Comparison of ENCODE assay signal across 18 cellular contexts in genomic region chr15:66067687-66068086, GRCh38.
DNase-seq lines count a peak whose midpoint lies in the region; ATAC-seq and TF ChIP-seq lines count a peak whose summit lies in the region.
"Had no signal": no experiment of that assay in that cellular context is flagged by ENCODE, and none has a peak within 500 bp of the region (broad histone marks: within the 10 kb centered on the region; RNA-seq: fewer than 3 reads in every experiment).

No MANE protein-coding gene starts in this region.

- POLR2A ChIA-PET in WTC11 (lab: Charles Lee) = interaction anchor here (1.0 kb wide), 1 partner anchor 151 kb away, joined by 4 read pairs; no protein-coding TSS in a partner anchor

- CTCF ChIA-PET in WTC11 (lab: Charles Lee) = interaction anchor here (1.1 to 4.2 kb wide), 8 partner anchors 12 to 205 kb away, joined by 3 to 35 read pairs (median 5); no protein-coding TSS in a partner anchor

- H3K4me3 Mint-ChIP-seq in WTC11 (peak overlapping the region; percentile 10; the same call in 1 of the 2 replicates), neural progenitor cell (no peak overlapping the region)
- H3K4me3 Mint-ChIP-seq: CD4-positive, CD25-positive, alpha-beta regulatory T cell had no signal

- H3K36me3 ChIP-seq in HAP-1 (replicated peaks) (no peaks in the 10 kb centered on the region), iPS-20b (ENCODE audit: insufficient read depth, low read depth, low read length) (no peaks in the 10 kb centered on the region), neural progenitor cell (no peaks in the 10 kb centered on the region)

- no peak for TF ChIP-seq CTCF in WTC11 (IDR thresholded peaks at IDR 0.05)
- no peak for TF ChIP-seq CTCF in neural progenitor cell (IDR thresholded peaks at IDR 0.05)

- H3K9ac ChIP-seq in iPS-20b (ENCODE audit: low read depth, low read length) = peak overlapping the region; percentile 14; the same call in 1 of the 2 replicates
- no peak overlapping the region for H3K9ac ChIP-seq in neural progenitor cell

- no peaks in the 10 kb centered on the region for H3K79me2 ChIP-seq in neural progenitor cell (ENCODE audit: low read depth)

- H3K27me3 ChIP-seq in HAP-1 (ENCODE audit: low read depth) (peaks cover 60% of the 10 kb centered on the region), iPS-20b (ENCODE audit: insufficient read depth, low read length) (no peaks in the 10 kb centered on the region), neural progenitor cell (no peaks in the 10 kb centered on the region)

- peaks cover 12% of the 10 kb centered on the region for H3F3A ChIP-seq in neural progenitor cell (ENCODE audit: low read depth)

- H3K27ac ChIP-seq in iPS-20b (ENCODE audit: low read length) = no peak overlapping the region
- no peak overlapping the region for H3K27ac ChIP-seq in neural progenitor cell
- H3K27ac ChIP-seq: SK-N-MC had no signal

- H3K27me3 Mint-ChIP-seq in WTC11 (ENCODE audit: low read depth) (no peaks in the 10 kb centered on the region), neural progenitor cell (ENCODE audit: insufficient read depth, low read depth) (peaks cover 3% of the 10 kb centered on the region)

- DNase-seq in HAP-1 (ENCODE audit: low spot score in 2 of 2) (peak; percentile 76 to 94), WTC11 (ENCODE audit: low spot score) (peak; percentile 42), neural progenitor cell (ENCODE audit: low spot score) (peak; percentile 67), mucosa of gallbladder (ENCODE audit: low spot score) (no peak)
- DNase-seq: CD4-positive, CD25-positive, alpha-beta regulatory T cell; EL; NCI-H1092; NCI-H146; NCI-H2081; NCI-H510A; NCI-H774; Right ventricle myocardium superior had no signal

- in situ Hi-C loops in HAP-1 (cut with MboI; ENCODE audit: low sequenced_read_pairs) = no loop called here

- H3K27ac Mint-ChIP-seq in WTC11 (peak overlapping the region; percentile 72), neural progenitor cell (no peak overlapping the region)
- H3K27ac Mint-ChIP-seq: CD4-positive, CD25-positive, alpha-beta regulatory T cell had no signal

- ATAC-seq in WTC11 (peak; percentile 94), HG02798 (IDR thresholded peaks at IDR 0.05; ENCODE audit: poor library complexity, unreplicated experiment) (no peak), HG02610 (IDR thresholded peaks at IDR 0.05; ENCODE audit: unreplicated experiment) (no peak)
- ATAC-seq: HCT116, Panc1 had no signal

- H3K4me2 ChIP-seq in neural progenitor cell = peak overlapping the region; percentile 22

- no peak overlapping the region for H2AFZ ChIP-seq in neural progenitor cell (replicated peaks)

- H3K9me3 Mint-ChIP-seq in WTC11 (peaks cover 2% of the 10 kb centered on the region), neural progenitor cell (no peaks in the 10 kb centered on the region)
- H3K9me3 Mint-ChIP-seq: CD4-positive, CD25-positive, alpha-beta regulatory T cell had no signal

- no peaks in the 10 kb centered on the region for H3K9me3 ChIP-seq in HAP-1
- H3K9me3 ChIP-seq in iPS-20b (ENCODE audit: insufficient read depth, low read depth, low read length) = no peaks in the 10 kb centered on the region
- no peaks in the 10 kb centered on the region for H3K9me3 ChIP-seq in neural progenitor cell (ENCODE audit: low read depth)

- H3K4me1 ChIP-seq in HAP-1 (peaks cover 5% of the 10 kb centered on the region), iPS-20b (ENCODE audit: insufficient read depth, low read length) (peaks cover 25% of the 10 kb centered on the region; the same call in 1 of the 2 replicates), neural progenitor cell (peaks cover 18% of the 10 kb centered on the region)

- peaks cover 74% of the 10 kb centered on the region for H3K4me1 Mint-ChIP-seq in WTC11
- H3K4me1 Mint-ChIP-seq in neural progenitor cell = peaks cover 21% of the 10 kb centered on the region
- H3K4me1 Mint-ChIP-seq: CD4-positive, CD25-positive, alpha-beta regulatory T cell had no signal

- H3K4me3 ChIP-seq in HAP-1 = no peak overlapping the region
- no peak overlapping the region; the same call in 1 of the 2 replicates for H3K4me3 ChIP-seq in iPS-20b (ENCODE audit: low read length)
- H3K4me3 ChIP-seq in neural progenitor cell = no peak overlapping the region
- H3K4me3 ChIP-seq: SK-N-MC had no signal

- H4K20me1 ChIP-seq in neural progenitor cell (ENCODE audit: low read depth) = no peaks in the 10 kb centered on the region

- H3K36me3 Mint-ChIP-seq in WTC11 (no peaks in the 10 kb centered on the region), neural progenitor cell (no peaks in the 10 kb centered on the region)
- H3K36me3 Mint-ChIP-seq: CD4-positive, CD25-positive, alpha-beta regulatory T cell had no signal

TF ChIP-seq in WTC11, 78 proteins besides CTCF, POLR2A, EP300 and RAD21 (continues in another document):
- TF ChIP-seq AFF4 (CRISPR knock-in tag; IDR thresholded peaks at IDR 0.05; ENCODE audit: borderline replicate concordance) (no peak), PRRX2 (CRISPR knock-in tag; IDR thresholded peaks at IDR 0.05) (no peak), TP53 (CRISPR knock-in tag; IDR thresholded peaks at IDR 0.05) (no peak), CREB1 (CRISPR knock-in tag; IDR thresholded peaks at IDR 0.05) (no peak), USF2 (CRISPR knock-in tag; IDR thresholded peaks at IDR 0.05) (peak; percentile 67)
- TF ChIP-seq, protein P1, sequence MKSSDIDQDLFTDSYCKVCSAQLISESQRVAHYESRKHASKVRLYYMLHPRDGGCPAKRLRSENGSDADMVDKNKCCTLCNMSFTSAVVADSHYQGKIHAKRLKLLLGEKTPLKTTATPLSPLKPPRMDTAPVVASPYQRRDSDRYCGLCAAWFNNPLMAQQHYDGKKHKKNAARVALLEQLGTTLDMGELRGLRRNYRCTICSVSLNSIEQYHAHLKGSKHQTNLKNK (CRISPR knock-in tag; IDR thresholded peaks at IDR 0.05) = no peak
- TF ChIP-seq, protein P2, sequence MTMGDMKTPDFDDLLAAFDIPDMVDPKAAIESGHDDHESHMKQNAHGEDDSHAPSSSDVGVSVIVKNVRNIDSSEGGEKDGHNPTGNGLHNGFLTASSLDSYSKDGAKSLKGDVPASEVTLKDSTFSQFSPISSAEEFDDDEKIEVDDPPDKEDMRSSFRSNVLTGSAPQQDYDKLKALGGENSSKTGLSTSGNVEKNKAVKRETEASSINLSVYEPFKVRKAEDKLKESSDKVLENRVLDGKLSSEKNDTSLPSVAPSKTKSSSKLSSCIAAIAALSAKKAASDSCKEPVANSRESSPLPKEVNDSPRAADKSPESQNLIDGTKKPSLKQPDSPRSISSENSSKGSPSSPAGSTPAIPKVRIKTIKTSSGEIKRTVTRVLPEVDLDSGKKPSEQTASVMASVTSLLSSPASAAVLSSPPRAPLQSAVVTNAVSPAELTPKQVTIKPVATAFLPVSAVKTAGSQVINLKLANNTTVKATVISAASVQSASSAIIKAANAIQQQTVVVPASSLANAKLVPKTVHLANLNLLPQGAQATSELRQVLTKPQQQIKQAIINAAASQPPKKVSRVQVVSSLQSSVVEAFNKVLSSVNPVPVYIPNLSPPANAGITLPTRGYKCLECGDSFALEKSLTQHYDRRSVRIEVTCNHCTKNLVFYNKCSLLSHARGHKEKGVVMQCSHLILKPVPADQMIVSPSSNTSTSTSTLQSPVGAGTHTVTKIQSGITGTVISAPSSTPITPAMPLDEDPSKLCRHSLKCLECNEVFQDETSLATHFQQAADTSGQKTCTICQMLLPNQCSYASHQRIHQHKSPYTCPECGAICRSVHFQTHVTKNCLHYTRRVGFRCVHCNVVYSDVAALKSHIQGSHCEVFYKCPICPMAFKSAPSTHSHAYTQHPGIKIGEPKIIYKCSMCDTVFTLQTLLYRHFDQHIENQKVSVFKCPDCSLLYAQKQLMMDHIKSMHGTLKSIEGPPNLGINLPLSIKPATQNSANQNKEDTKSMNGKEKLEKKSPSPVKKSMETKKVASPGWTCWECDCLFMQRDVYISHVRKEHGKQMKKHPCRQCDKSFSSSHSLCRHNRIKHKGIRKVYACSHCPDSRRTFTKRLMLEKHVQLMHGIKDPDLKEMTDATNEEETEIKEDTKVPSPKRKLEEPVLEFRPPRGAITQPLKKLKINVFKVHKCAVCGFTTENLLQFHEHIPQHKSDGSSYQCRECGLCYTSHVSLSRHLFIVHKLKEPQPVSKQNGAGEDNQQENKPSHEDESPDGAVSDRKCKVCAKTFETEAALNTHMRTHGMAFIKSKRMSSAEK (CRISPR knock-in tag; IDR thresholded peaks at IDR 0.05; ENCODE audit: borderline replicate concordance) = 0 out of 2 replicates have a peak, but pooled peaks have one; percentile 73
